10 cellular contexts compared by ENCODE assay signal in genomic region chr12:68565391-68565903, GRCh38. TPM values are rescaled to one million over a fixed set of nuclear protein-coding genes. Genes with fewer than 3 reads are reported as not detected.
DNase-seq lines count a peak whose midpoint lies in the region; ATAC-seq, FAIRE-seq and TF ChIP-seq lines count a peak whose summit lies in the region.
"Had no signal": no experiment of that assay in that cellular context is flagged by ENCODE, and none has a peak within 500 bp of the region (broad histone marks: within the 10 kb centered on the region; RNA-seq: fewer than 3 reads in every experiment).

No MANE protein-coding gene starts in this region.

- H3K9me3 Mint-ChIP-seq in endothelial cell (ENCODE audit: unreplicated experiment) = no peaks in the 10 kb centered on the region

- peaks cover 27% of the 10 kb centered on the region for H3K4me1 ChIP-seq in PC-3 (ENCODE audit: insufficient read depth, low read length)
- no peaks in the 10 kb centered on the region for H3K4me1 ChIP-seq in pancreas
- H3K4me1 ChIP-seq in spleen = peaks cover 0 to 25% (median 10%) of the 10 kb centered on the region in 6 donors

- H3K27ac Mint-ChIP-seq in endothelial cell (ENCODE audit: unreplicated experiment) = no peak overlapping the region

- CTCF ChIA-PET in PC-3 (lab: Charles Lee) = no interaction called here

- peaks cover 3% of the 10 kb centered on the region for H3K4me1 Mint-ChIP-seq in endothelial cell (ENCODE audit: unreplicated experiment)

- H3K9ac ChIP-seq in PC-3 (ENCODE audit: low read length) = no peak overlapping the region

- 30 to 51% methylated on average over 1 of the region's 1 CpG for WGBS in pancreas, 2 donors
- 43 to 67% (median 57%) methylated on average over 1 of the region's 1 CpG for WGBS in spleen, 5 donors

- POLR2A ChIA-PET in PC-3 (lab: Charles Lee; ENCODE audit: unreplicated experiment) = interaction anchor here (0.5 to 0.7 kb wide), 4 partner anchors 46 to 230 kb away, joined by 3 to 4 read pairs (median 4); no protein-coding TSS in a partner anchor

- H2AFZ ChIP-seq in PC-3 (ENCODE audit: low read length) = no peak overlapping the region

- DNase-seq in ELR (ENCODE audit: low read depth) (peak; percentile 95), PC-3 (peak; percentile 96), dedifferentiated amniotic fluid mesenchymal stem cell (ENCODE audit: extremely low spot score) (peak; percentile 86), pancreas (no peak), spleen (no peak), endothelial cell (ENCODE audit: low spot score) (no peak), HK-2 (ENCODE audit: unreplicated experiment) (no peak)
- DNase-seq: erythroblast, NCI-H526 treated with DMSO at 0.1 percent for 48 hours had no signal

- no peak overlapping the region for H3K4me3 Mint-ChIP-seq in endothelial cell (ENCODE audit: unreplicated experiment)

- H3F3A ChIP-seq in PC-3 (ENCODE audit: low read length, unreplicated experiment) = no peaks in the 10 kb centered on the region

- H3K27ac ChIP-seq in PC-3 (ENCODE audit: low read length) (peak overlapping the region; percentile 66), pancreas (peak overlapping the region in 1 of 4 donors; percentile 31), spleen (peak overlapping the region in 1 of 8 donors; percentile 1)

- no peaks in the 10 kb centered on the region for H3K36me3 ChIP-seq in PC-3 (ENCODE audit: low read depth, low read length)
- no peaks in the 10 kb centered on the region for H3K36me3 ChIP-seq in pancreas
- H3K36me3 ChIP-seq in spleen = no peaks in the 10 kb centered on the region

- H3K4me2 ChIP-seq in PC-3 (ENCODE audit: low read length) = peak overlapping the region; percentile 54

- ATAC-seq in PC-3 (peak; percentile 95), pancreas (peak in 3 of 4 donors; percentile 55 to 91 (median 68)), HG03039 (IDR thresholded peaks at IDR 0.05; ENCODE audit: unreplicated experiment) (no peak)

- H3K9me3 ChIP-seq in PC-3 (ENCODE audit: low read length) (no peaks in the 10 kb centered on the region), pancreas (no peaks in the 10 kb centered on the region), spleen (no peaks in the 10 kb centered on the region)

- H3K4me3 ChIP-seq in PC-3 (ENCODE audit: low read length) = no peak overlapping the region
- H3K4me3 ChIP-seq in pancreas = no peak overlapping the region
- H3K4me3 ChIP-seq in spleen = no peak overlapping the region

- intact Hi-C loops in PC-3 (cut with micrococcal nuclease) (loop anchor here (1.0 to 10.0 kb wide), 6 partner anchors 15 to 489 kb away; partner anchors contain the start of gene RAP1B), pancreas (cut with DNase I) (no loop called here), spleen (cut with DNase I; ENCODE audit: low total_unique reads) (no loop called here)

- no peaks in the 10 kb centered on the region for H3K9me2 ChIP-seq in PC-3 (replicated peaks; ENCODE audit: low read length)

- H3K36me3 Mint-ChIP-seq in endothelial cell (ENCODE audit: low read depth, unreplicated experiment) = no peaks in the 10 kb centered on the region

- FAIRE-seq in pancreas (lab: Jason Lieb, UNC) = no peak

- peaks cover 2% of the 10 kb centered on the region for H3K27me3 Mint-ChIP-seq in endothelial cell (ENCODE audit: unreplicated experiment)

- no peak for TF ChIP-seq POLR2A in spleen (IDR thresholded peaks at IDR 0.05)

- H3K27me3 ChIP-seq in PC-3 (ENCODE audit: low read length) (no peaks in the 10 kb centered on the region), pancreas (no peaks in the 10 kb centered on the region), spleen (replicated peaks in 1 of 7) (no peaks in the 10 kb centered on the region)

- TF ChIP-seq CTCF in PC-3 (conservative IDR thresholded peaks at IDR 0.05; ENCODE audit: low read depth, low read length) (no peak), pancreas (IDR thresholded peaks at IDR 0.05) (no peak), spleen (IDR thresholded peaks at IDR 0.05 in 8 of 11, conservative IDR thresholded peaks at IDR 0.05 in 3 of 11) (no peak), endothelial cell (IDR thresholded peaks at IDR 0.05; ENCODE audit: unreplicated experiment) (no peak)

- H4K20me1 ChIP-seq in PC-3 (ENCODE audit: low read length) = no peaks in the 10 kb centered on the region

- BruUV-seq in PC-3 (replicated peaks; lab: Mats Ljungman, UMichigan) = no TSS peak

- no peaks in the 10 kb centered on the region for H3K79me2 ChIP-seq in PC-3 (ENCODE audit: low read length)

RNA-seq across cellular contexts. Expression of gene RAP1B, which starts 45.3 kb away (rescaled TPM):
- total RNA-seq in PC-3 (2014; rRNA removed) (98.0 and 103 TPM in 2 replicates), pancreas (10 to 100 TPM; 29.8 to 60.5 (median 37.1) TPM), spleen (100 to 1,000 TPM; 178 to 321 (median 249) TPM), endothelial cell (ENCODE audit: unreplicated experiment) (206 TPM)
- polyA plus RNA-seq in pancreas (10 to 100 TPM; 30.1 to 47.0 TPM), spleen (100 to 1,000 TPM; 107 to 157 (median 132) TPM)

Comparison
In these comparisons a context has a peak if more than half of its experiments do, and no peak if none do; other contexts are left out.
1. DNase-seq: peak in ELR (single experiment), PC-3 (single experiment) and dedifferentiated amniotic fluid mesenchymal stem cell (single experiment); none in pancreas (0 of 6), spleen (single experiment), endothelial cell (single experiment) and HK-2 (single experiment).